In genomic region chr14:92461891-92462290, GRCh38 we compare ENCODE assay signal across 24 cellular contexts. TPM values are rescaled to one million over a fixed set of nuclear protein-coding genes. Genes with fewer than 3 reads are reported as not detected.
DNase-seq lines count a peak whose midpoint lies in the region; ATAC-seq, FAIRE-seq and TF ChIP-seq lines count a peak whose summit lies in the region.
"Had no signal": no experiment of that assay in that cellular context is flagged by ENCODE, and none has a peak within 500 bp of the region (broad histone marks: within the 10 kb centered on the region; RNA-seq: fewer than 3 reads in every experiment).

No MANE protein-coding gene starts in this region.

- 65% methylated on average over 7 of the region's 7 CpGs for WGBS in HepG2 (ENCODE audit: low lambda C conversion rate)
- 73% methylated on average over 3 of the region's 7 CpGs for WGBS in right lobe of liver (ENCODE audit: insufficient coverage, low coverage, low lambda C conversion rate, missing lambda C conversion rate)
- 95 to 96% methylated on average over 7 of the region's 7 CpGs for WGBS in endodermal cell (ENCODE audit: insufficient coverage in 1 of 2, insufficient read length in 1 of 2), 2 experiments
- whole genome bisulfite sequencing in psoas muscle, 3 donors: 73 to 84% (median 80%) methylated on average over 7 of the region's 7 CpGs

- ATAC-seq in HepG2: no peak
- no peak for ATAC-seq in right lobe of liver
- no peak for ATAC-seq in psoas muscle
- ATAC-seq in stimulated activated naive B cell treated with anti-CD40 and anti-IgM and Interleukin-4, amounts not matched to agents 10 μg/mL and 1 μg/mL and 100 μg/mL, for 72 hours (replicated peaks): no peak
- ATAC-seq in HG02870 (IDR thresholded peaks at IDR 0.05; ENCODE audit: unreplicated experiment): no peak
- ATAC-seq: Panc1 had no signal

- TF ChIP-seq POLR2A in HepG2 (IDR thresholded peaks at IDR 0.05; ENCODE audit: insufficient read depth in 1 of 2, low read depth in 2 of 2, low read length in 2 of 2) (no peak), right lobe of liver (IDR thresholded peaks at IDR 0.05) (no peak)

- no peak for TF ChIP-seq CTCF in HepG2 (CRISPR knock-in tag; IDR thresholded peaks at IDR 0.05)
- no peak for TF ChIP-seq CTCF in right lobe of liver (IDR thresholded peaks at IDR 0.05)
- TF ChIP-seq CTCF in endodermal cell (conservative IDR thresholded peaks at IDR 0.05): no peak
- TF ChIP-seq CTCF in psoas muscle (IDR thresholded peaks at IDR 0.05): no peak

- CTCF ChIA-PET in HepG2 (lab: Yijun Ruan, JAX; ENCODE audit: low intra/inter-chr PET ratio, low total read pairs): no interaction called here

- H3K9me3 Mint-ChIP-seq in endodermal cell: peaks cover under 1% of the 10 kb centered on the region
- peaks cover 0 to under 1% of the 10 kb centered on the region in 2 donors for H3K9me3 Mint-ChIP-seq in stimulated activated naive B cell treated with anti-CD40 and anti-IgM and Interleukin-4, amounts not matched to agents 10 μg/mL and 1 μg/mL and 100 μg/mL, for 72 hours
- H3K9me3 Mint-ChIP-seq: T-helper 1 cell treated with Interleukin-12 subunit alpha and Interleukin-12 subunit beta and Interleukin-4 antibody, amounts not matched to agents 30 μg/mL and 1 μg/mL, for 36 hours had no signal

- no TSS peak for BruUV-seq in HepG2 (replicated peaks; lab: Mats Ljungman, UMichigan)

- no peaks in the 10 kb centered on the region for H3K4me1 ChIP-seq in HepG2 (ENCODE audit: insufficient read depth, low read length)
- peaks cover 0 to 3% (median 0%) of the 10 kb centered on the region in 4 donors for H3K4me1 ChIP-seq in right lobe of liver
- H3K4me1 ChIP-seq in endodermal cell (ENCODE audit: control insufficient read depth, insufficient read depth, low read length): no peaks in the 10 kb centered on the region
- H3K4me1 ChIP-seq in psoas muscle: no peaks in the 10 kb centered on the region
- H3K4me1 ChIP-seq: body of pancreas, SJCRH30, vagina had no signal

- H3K4me3 ChIP-seq in HepG2 (replicated peaks in 1 of 3; ENCODE audit: insufficient read depth in 1 of 3, low read depth in 2 of 3, low read length in 3 of 3): no peak overlapping the region
- no peak overlapping the region for H3K4me3 ChIP-seq in right lobe of liver
- no peak overlapping the region for H3K4me3 ChIP-seq in endodermal cell (ENCODE audit: low read length)
- H3K4me3 ChIP-seq in psoas muscle: no peak overlapping the region
- H3K4me3 ChIP-seq: body of pancreas, MG63, SJCRH30, vagina had no signal

- no peak for FAIRE-seq in HepG2 (lab: Jason Lieb, UNC)

- H3K79me2 ChIP-seq in HepG2 (ENCODE audit: insufficient read depth, low read length): no peaks in the 10 kb centered on the region

- TF ChIP-seq RAD21 in HepG2 (CRISPR knock-in tag; IDR thresholded peaks at IDR 0.05): no peak

- H3K4me1 Mint-ChIP-seq in endodermal cell: no peaks in the 10 kb centered on the region
- peaks cover 13 to 29% of the 10 kb centered on the region in 2 donors for H3K4me1 Mint-ChIP-seq in stimulated activated naive B cell treated with anti-CD40 and anti-IgM and Interleukin-4, amounts not matched to agents 10 μg/mL and 1 μg/mL and 100 μg/mL, for 72 hours

- H3K9me3 ChIP-seq in HepG2 (ENCODE audit: low read length): no peaks in the 10 kb centered on the region
- no peaks in the 10 kb centered on the region for H3K9me3 ChIP-seq in right lobe of liver
- H3K9me3 ChIP-seq in endodermal cell (ENCODE audit: control insufficient read depth, low read length): no peaks in the 10 kb centered on the region
- no peaks in the 10 kb centered on the region for H3K9me3 ChIP-seq in psoas muscle
- H3K9me3 ChIP-seq: body of pancreas, MG63, SJCRH30, vagina had no signal

- H3K36me3 ChIP-seq in HepG2 (replicated peaks in 1 of 2; ENCODE audit: control insufficient read depth in 1 of 2, insufficient read depth in 2 of 2, low read length in 2 of 2): no peaks in the 10 kb centered on the region
- H3K36me3 ChIP-seq in right lobe of liver: no peaks in the 10 kb centered on the region
- no peaks in the 10 kb centered on the region for H3K36me3 ChIP-seq in endodermal cell (ENCODE audit: control insufficient read depth, insufficient read depth, low read length)
- no peaks in the 10 kb centered on the region for H3K36me3 ChIP-seq in psoas muscle (ENCODE audit: insufficient read depth in 1 of 2, low read depth in 1 of 2)
- H3K36me3 ChIP-seq: MG63, SJCRH30, vagina had no signal

- H3K27ac ChIP-seq in HepG2 (ENCODE audit: extremely low read length, insufficient read depth, low read length) (no peak overlapping the region), right lobe of liver (no peak overlapping the region), endodermal cell (ENCODE audit: low read depth, low read length) (no peak overlapping the region), psoas muscle (peak overlapping the region; percentile 41), substantia nigra (ENCODE audit: low read depth, low read length, poor library complexity, severe bottlenecking) (no peak overlapping the region)
- H3K27ac ChIP-seq: C4-2B, SJCRH30, vagina had no signal

- no peak overlapping the region for H3K4me2 ChIP-seq in HepG2 (ENCODE audit: low read depth, low read length)

- TF ChIP-seq EP300 in HepG2 (IDR thresholded peaks at IDR 0.05; ENCODE audit: low read depth in 2 of 2, low read length in 2 of 2) (no peak), HepG2 (CRISPR knock-in tag; IDR thresholded peaks at IDR 0.05; ENCODE audit: borderline replicate concordance) (no peak)

- no peak overlapping the region for H3K27ac Mint-ChIP-seq in endodermal cell
- H3K27ac Mint-ChIP-seq in stimulated activated naive B cell treated with anti-CD40 and anti-IgM and Interleukin-4, amounts not matched to agents 10 μg/mL and 1 μg/mL and 100 μg/mL, for 72 hours: no peak overlapping the region

- H2AFZ ChIP-seq in HepG2 (ENCODE audit: low read length): no peak overlapping the region

- no peak overlapping the region for H3K9ac ChIP-seq in HepG2 (ENCODE audit: insufficient read depth, low read depth, low read length)
- no peak overlapping the region for H3K9ac ChIP-seq in endodermal cell (ENCODE audit: extremely low read depth, low read length, poor library complexity, severe bottlenecking)

- in situ Hi-C loops in HepG2 (cut with HindIII; ENCODE audit: extremely low pct_ligation_motif_present, low pct_unique_long_range_greater_than_20kb): no loop called here

- no peaks in the 10 kb centered on the region for H4K20me1 ChIP-seq in HepG2 (ENCODE audit: insufficient read depth, low read length)

- no peak overlapping the region for H3K4me3 Mint-ChIP-seq in endodermal cell
- no peak overlapping the region for H3K4me3 Mint-ChIP-seq in stimulated activated naive B cell treated with anti-CD40 and anti-IgM and Interleukin-4, amounts not matched to agents 10 μg/mL and 1 μg/mL and 100 μg/mL, for 72 hours
- H3K4me3 Mint-ChIP-seq: activated CD4-positive, alpha-beta T cell treated with anti-CD3 and anti-CD28 coated beads for 36 hours; activated naive CD8-positive, alpha-beta T cell treated with anti-CD3 and anti-CD28 coated beads, Interleukin-2, amount 50 U/mL, for 24 hours; T-helper 1 cell treated with Interleukin-12 subunit alpha and Interleukin-12 subunit beta and Interleukin-4 antibody, amounts not matched to agents 30 μg/mL and 1 μg/mL, for 36 hours had no signal

- no peak for DNase-seq in HepG2 (ENCODE audit: low spot score)
- DNase-seq in right lobe of liver: no peak
- DNase-seq in endodermal cell: peak; percentile 29
- no peak for DNase-seq in psoas muscle
- DNase-seq in substantia nigra (lab: John Stamatoyannopoulos, UW): no peak
- no peak for DNase-seq in MV-4-11 (lab: John Stamatoyannopoulos, UW)
- DNase-seq in stimulated activated naive B cell treated with anti-CD40 and anti-IgM and Interleukin-4, amounts not matched to agents 10 μg/mL and 1 μg/mL and 100 μg/mL, for 72 hours: no peak
- DNase-seq: activated CD4-positive, alpha-beta T cell treated with anti-CD3 and anti-CD28 coated beads for 36 hours; activated effector memory CD4-positive, alpha-beta T cell treated with anti-CD3 and anti-CD28 coated beads, Interleukin-2, amount 50 U/mL, for 16 hours; activated naive CD8-positive, alpha-beta T cell treated with anti-CD3 and anti-CD28 coated beads, Interleukin-2, amount 50 U/mL, for 24 hours; body of pancreas; DMS 273 treated with DMSO at 0.1 percent for 48 hours; H7; MG63; NCI-H1436 treated with DMSO at 0.1 percent for 48 hours; NCI-H510A; NK-92 treated with Interleukin-12 subunit alpha and Interleukin-12 subunit beta, amount 100 ng/mL, for 24 hours; SJCRH30; stimulated activated CD4-positive, alpha-beta T cell treated with anti-CD3 and anti-CD28 coated beads, Interleukin-4, amount 100 ng/mL, for 24 hours had no signal

- intact Hi-C loops in HepG2 (cut with micrococcal nuclease; ENCODE audit: unreplicated experiment) (no loop called here), right lobe of liver (cut with DNase I) (no loop called here), psoas muscle (cut with DNase I) (no loop called here)

- no peaks in the 10 kb centered on the region for H3K36me3 Mint-ChIP-seq in endodermal cell (ENCODE audit: low read depth)
- peaks cover under 1% of the 10 kb centered on the region in 2 donors for H3K36me3 Mint-ChIP-seq in stimulated activated naive B cell treated with anti-CD40 and anti-IgM and Interleukin-4, amounts not matched to agents 10 μg/mL and 1 μg/mL and 100 μg/mL, for 72 hours

- peaks cover 3% of the 10 kb centered on the region for H3K27me3 Mint-ChIP-seq in endodermal cell (ENCODE audit: insufficient read depth)
- H3K27me3 Mint-ChIP-seq in stimulated activated naive B cell treated with anti-CD40 and anti-IgM and Interleukin-4, amounts not matched to agents 10 μg/mL and 1 μg/mL and 100 μg/mL, for 72 hours: peaks cover 10 to 51% of the 10 kb centered on the region in 2 donors
- H3K27me3 Mint-ChIP-seq: activated naive CD8-positive, alpha-beta T cell treated with anti-CD3 and anti-CD28 coated beads, Interleukin-2, amount 50 U/mL, for 24 hours had no signal

- H3K27me3 ChIP-seq in HepG2 (ENCODE audit: control insufficient read depth in 1 of 2, insufficient read depth in 2 of 2, low read length in 2 of 2) (peaks cover 7 to 46% of the 10 kb centered on the region in 2 experiments), right lobe of liver (no peaks in the 10 kb centered on the region), endodermal cell (ENCODE audit: control insufficient read depth, insufficient read depth, low read length, poor library complexity, severe bottlenecking) (no peaks in the 10 kb centered on the region), psoas muscle (ENCODE audit: insufficient read depth in 3 of 3, low read length in 2 of 3) (no peaks in the 10 kb centered on the region)
- H3K27me3 ChIP-seq: body of pancreas, MG63, SJCRH30, vagina had no signal

- POLR2A ChIA-PET in HepG2 (lab: Yijun Ruan, JAX): no interaction called here

RNA-seq across cellular contexts. Expression of gene RIN3, which starts 51.7 kb away (rescaled TPM):
- 2.3 and 2.9 TPM in 2 replicates for total RNA-seq in HepG2 (2016; rRNA removed; fragmentation: Illumina TruSeq; extraction: Trizol)
- 2.3 and 2.7 TPM in 2 replicates for total RNA-seq in HepG2 (2016; cell fraction: cytosol; rRNA removed; fragmentation: Illumina TruSeq; extraction: Trizol; ENCODE audit: low read depth)
- total RNA-seq in HepG2 (2016; cell fraction: insoluble cytoplasmic fraction; rRNA removed; fragmentation: Illumina TruSeq; extraction: Trizol): 2.0 and 2.8 TPM in 2 replicates
- 4.4 and 4.7 TPM in 2 replicates for total RNA-seq in HepG2 (2016; cell fraction: membrane; rRNA removed; fragmentation: Illumina TruSeq; extraction: Trizol)
- 5.1 and 7.2 TPM in 2 replicates for total RNA-seq in HepG2 (2016; cell fraction: nucleus; rRNA removed; fragmentation: Illumina TruSeq; extraction: Trizol)
- 3.5 and 3.6 TPM in 2 replicates for polyA plus RNA-seq in HepG2 (2011; rRNA removed)
- 1.6 and 2.1 TPM in 2 replicates for polyA plus RNA-seq in HepG2 (2011; cell fraction: cytosol; rRNA removed)
- 7.0 TPM in 2 replicates for polyA plus RNA-seq in HepG2 (2011; cell fraction: nucleus; rRNA removed)
- 5.6 and 6.5 TPM in 2 replicates for polyA plus RNA-seq in HepG2 (2012)
- polyA plus RNA-seq in HepG2 (2016; cell fraction: cytosol; fragmentation: Illumina TruSeq; extraction: Trizol; ENCODE audit: low read depth): 6.3 and 6.8 TPM in 2 replicates
- 7.0 and 10.5 TPM in 2 replicates for polyA plus RNA-seq in HepG2 (2016; cell fraction: insoluble cytoplasmic fraction; fragmentation: Illumina TruSeq; extraction: Trizol; ENCODE audit: low read depth)
- polyA plus RNA-seq in HepG2 (2016; cell fraction: membrane; fragmentation: Illumina TruSeq; extraction: Trizol; ENCODE audit: low read depth): 9.8 and 10.5 TPM in 2 replicates
- 11.7 and 11.9 TPM in 2 replicates for polyA plus RNA-seq in HepG2 (2016; cell fraction: nucleus; fragmentation: Illumina TruSeq; extraction: Trizol; ENCODE audit: insufficient read depth, low read depth)
- 5.5 TPM in 1 of 2 replicates, not detected in the other for polyA minus RNA-seq in HepG2 (2011; rRNA and poly(A)+ RNA removed; ENCODE audit: low replicate concordance)
- 4.6 and 4.9 TPM in 2 replicates for polyA minus RNA-seq in HepG2 (2011; cell fraction: cytosol; rRNA and poly(A)+ RNA removed)
- 8.0 and 9.7 TPM in 2 replicates for polyA minus RNA-seq in HepG2 (2011; cell fraction: nucleus; rRNA and poly(A)+ RNA removed)
- total RNA-seq in right lobe of liver: 10 to 100 TPM; 10.7 to 20.4 (median 18.9) TPM
- 1 to 10 TPM; 5.2 to 6.0 TPM for total RNA-seq in endodermal cell
- 2.5 TPM for polyA plus RNA-seq in endodermal cell (2013, experiment 1 of 2)
- polyA plus RNA-seq in endodermal cell (2013, experiment 2 of 2): 2.6 TPM
- total RNA-seq in psoas muscle: 1 to 10 TPM; 3.8 to 8.7 (median 5.1) TPM
- polyA plus RNA-seq in psoas muscle: 1 to 10 TPM; 1.2 to 2.9 (median 1.5) TPM
- total RNA-seq: SJCRH30 had no signal
